Comparison of ENCODE assay signal across 18 cellular contexts in the genomic region with DNA sequence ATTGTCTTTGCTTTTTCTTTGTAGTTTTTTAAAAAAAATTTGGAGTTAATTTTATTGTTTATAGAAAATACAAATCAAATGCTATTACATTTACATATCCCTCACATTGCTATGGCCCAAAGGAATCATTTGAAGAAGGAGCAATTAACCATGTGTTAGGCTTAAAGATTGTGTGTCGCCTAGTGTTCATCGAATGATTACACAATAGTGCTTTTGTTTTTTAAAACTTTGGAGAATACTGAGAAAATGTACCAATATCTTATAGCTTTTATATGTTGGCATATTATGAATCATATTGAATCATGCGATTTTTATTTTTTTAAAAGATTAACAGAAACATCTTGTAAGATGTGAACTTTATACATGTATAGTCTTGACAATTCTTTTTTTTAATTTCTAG. TPM values are rescaled to one million over a fixed set of nuclear protein-coding genes. Genes with fewer than 3 reads are reported as not detected.
DNase-seq lines count a peak whose midpoint lies in the region; ATAC-seq and FAIRE-seq lines count a peak whose summit lies in the region.
"Had no signal": no experiment of that assay in that cellular context is flagged by ENCODE, and none has a peak within 500 bp of the region (broad histone marks: within the 10 kb centered on the region; RNA-seq: fewer than 3 reads in every experiment).

No MANE protein-coding gene starts in this region.

- H3K4me3 Mint-ChIP-seq in activated CD8-positive, alpha-beta T cell treated with anti-CD3 and anti-CD28 coated beads, Interleukin-2, amount 10 ng/mL, durations not matched to agents 7 days and 5 days, result no peak overlapping the region
- H3K4me3 Mint-ChIP-seq: CD4-positive, alpha-beta memory T cell had no signal

- peaks cover 26% of the 10 kb centered on the region for H3K36me3 Mint-ChIP-seq in activated CD8-positive, alpha-beta T cell treated with anti-CD3 and anti-CD28 coated beads, Interleukin-2, amount 10 ng/mL, durations not matched to agents 7 days and 5 days (ENCODE audit: low read depth)

- DNase-seq in GM19239 (ENCODE audit: insufficient read length, low spot score) (no peak), LHCN-M2 (ENCODE audit: low read depth) (peak; percentile 5), iPS-NIHi7 (ENCODE audit: extremely low spot score) (no peak), HuH-7 (ENCODE audit: low spot score) (no peak)
- DNase-seq in activated CD8-positive, alpha-beta T cell treated with anti-CD3 and anti-CD28 coated beads, Interleukin-2, amount 10 ng/mL, durations not matched to agents 7 days and 5 days, result no peak
- DNase-seq: 8988T; C1 segment of cervical spinal cord; Calu3; CD4-positive, alpha-beta memory T cell; COR-L47; DND-41; GDM1; GOT3 had no signal

- FAIRE-seq in A204.1 (lab: Jason Lieb, UNC) (peak; percentile 78), GM19239 (lab: Jason Lieb, UNC) (peak; percentile 54), TTC549 (lab: Jason Lieb, UNC) (peak; percentile 9)
- FAIRE-seq: GM12878, H54 had no signal

- H3K27me3 Mint-ChIP-seq in activated CD8-positive, alpha-beta T cell treated with anti-CD3 and anti-CD28 coated beads, Interleukin-2, amount 10 ng/mL, durations not matched to agents 7 days and 5 days (ENCODE audit: low read depth), result no peaks in the 10 kb centered on the region
- H3K27me3 Mint-ChIP-seq: CD4-positive, alpha-beta memory T cell had no signal

- POLR2A ChIA-PET in activated CD8-positive, alpha-beta T cell treated with anti-CD3 and anti-CD28 coated beads, Interleukin-2, amount 10 ng/mL, durations not matched to agents 7 days and 5 days (lab: Charles Lee), result interaction anchor here (1.1 kb wide), 1 partner anchor 9 kb away, joined by 3 read pairs; no protein-coding TSS in a partner anchor

- H3K27ac Mint-ChIP-seq in activated CD8-positive, alpha-beta T cell treated with anti-CD3 and anti-CD28 coated beads, Interleukin-2, amount 10 ng/mL, durations not matched to agents 7 days and 5 days, result no peak overlapping the region
- H3K27ac Mint-ChIP-seq: CD4-positive, alpha-beta memory T cell had no signal

- no peaks in the 10 kb centered on the region for H3K4me1 Mint-ChIP-seq in activated CD8-positive, alpha-beta T cell treated with anti-CD3 and anti-CD28 coated beads, Interleukin-2, amount 10 ng/mL, durations not matched to agents 7 days and 5 days (ENCODE audit: low read depth)
- H3K4me1 Mint-ChIP-seq: CD4-positive, alpha-beta memory T cell had no signal

- CTCF ChIA-PET in activated CD8-positive, alpha-beta T cell treated with anti-CD3 and anti-CD28 coated beads, Interleukin-2, amount 10 ng/mL, durations not matched to agents 7 days and 5 days (lab: Charles Lee), result interaction anchor here (0.7 to 2.1 kb wide), 3 partner anchors 22 to 72 kb away, joined by 3 to 10 read pairs (median 4); partner anchors contain the start of gene SLC30A5

- ATAC-seq in GM21423 (IDR thresholded peaks at IDR 0.05; ENCODE audit: unreplicated experiment), result no peak
- no peak for ATAC-seq in activated CD8-positive, alpha-beta T cell treated with anti-CD3 and anti-CD28 coated beads, Interleukin-2, amount 10 ng/mL, durations not matched to agents 7 days and 5 days
- ATAC-seq: GM12878 had no signal

- H3K9me3 Mint-ChIP-seq in activated CD8-positive, alpha-beta T cell treated with anti-CD3 and anti-CD28 coated beads, Interleukin-2, amount 10 ng/mL, durations not matched to agents 7 days and 5 days (ENCODE audit: insufficient read depth), result no peaks in the 10 kb centered on the region
- H3K9me3 Mint-ChIP-seq: CD4-positive, alpha-beta memory T cell had no signal

RNA-seq across cellular contexts. Expression of gene SLC30A5, which starts 21.7 kb away (rescaled TPM):
- total RNA-seq in LHCN-M2 (2014; rRNA removed), result 42.9 and 53.7 TPM in 2 replicates
- polyA plus RNA-seq in LHCN-M2 (2012), result 16.7 TPM
- total RNA-seq in activated CD8-positive, alpha-beta T cell treated with anti-CD3 and anti-CD28 coated beads, Interleukin-2, amount 10 ng/mL, durations not matched to agents 7 days and 5 days, result 10 to 100 TPM; 32.7 to 33.6 TPM

RNA-seq across cellular contexts. Expression of gene CCNB1, which starts 51.4 kb away (rescaled TPM):
- total RNA-seq in LHCN-M2 (2014; rRNA removed), result 376 and 400 TPM in 2 replicates
- 206 TPM for polyA plus RNA-seq in LHCN-M2 (2012)
- total RNA-seq in activated CD8-positive, alpha-beta T cell treated with anti-CD3 and anti-CD28 coated beads, Interleukin-2, amount 10 ng/mL, durations not matched to agents 7 days and 5 days, result 100 to 1,000 TPM; 205 to 218 TPM
